Comparison of ENCODE assay signal across 8 cellular contexts in the genomic region with DNA sequence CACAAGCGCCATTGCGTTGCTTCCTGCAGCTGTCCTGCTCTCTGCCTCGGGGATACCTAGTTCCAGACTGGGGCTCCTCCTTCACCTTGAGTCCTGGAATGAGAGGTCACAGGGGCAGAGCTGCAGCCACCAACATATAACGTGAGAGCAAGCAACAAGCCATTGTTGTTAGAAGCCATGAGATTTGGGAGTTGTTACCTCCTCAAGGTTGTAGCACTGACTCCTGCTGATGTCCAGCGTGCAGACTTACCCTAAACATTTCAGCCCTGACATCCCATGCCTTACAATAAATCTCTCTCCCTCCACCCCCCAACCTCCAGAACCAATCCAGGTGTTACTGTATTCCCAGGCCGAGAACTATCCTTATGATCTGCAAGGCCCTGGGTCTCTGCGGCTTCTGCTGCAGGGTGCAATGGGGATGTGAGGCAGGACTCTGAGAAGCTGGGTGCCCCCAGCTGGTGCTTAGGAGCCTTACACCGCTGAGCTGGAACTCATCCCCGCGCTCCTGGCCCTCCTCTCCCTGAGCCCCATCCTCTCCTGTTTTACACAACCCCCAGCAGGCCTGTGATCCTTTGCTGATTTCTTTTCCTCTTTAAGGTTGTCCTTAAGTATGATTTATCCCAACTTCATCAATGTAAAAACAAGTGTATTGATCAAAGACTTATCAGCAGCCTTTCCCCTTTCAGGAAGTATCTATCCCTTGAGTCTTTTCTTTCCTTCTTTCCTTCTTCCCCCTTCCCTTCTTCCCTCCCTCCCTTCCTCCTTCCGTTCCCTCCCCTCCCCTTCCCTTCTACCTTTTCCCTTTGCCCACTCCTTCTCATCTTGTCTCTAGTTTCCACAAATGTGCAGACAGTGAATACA.
A peak's percentile ranks its signal among the peaks of the same experiment; 100 is the strongest.
DNase-seq lines count a peak whose midpoint lies in the region; ATAC-seq and TF ChIP-seq lines count a peak whose summit lies in the region.

No MANE protein-coding gene starts in this region.

- peaks cover 19% of the 10 kb centered on the region for H3K27me3 Mint-ChIP-seq in osteocyte (ENCODE audit: unreplicated experiment)
- peaks cover 7% of the 10 kb centered on the region for H3K27me3 Mint-ChIP-seq in activated CD4-positive, alpha-beta T cell treated with anti-CD3 and anti-CD28 coated beads, Interleukin-2, amount 10 ng/mL, durations not matched to agents 7 days and 5 days

- H3K27ac Mint-ChIP-seq in osteocyte (ENCODE audit: unreplicated experiment): no peak overlapping the region
- H3K27ac Mint-ChIP-seq in activated CD4-positive, alpha-beta T cell treated with anti-CD3 and anti-CD28 coated beads, Interleukin-2, amount 10 ng/mL, durations not matched to agents 7 days and 5 days: no peak overlapping the region

- DNase-seq in GM12864 (ENCODE audit: low read depth) (no peak), NB4 (ENCODE audit: low read depth) (peak; percentile 53), epithelial cell of proximal tubule (ENCODE audit: low read depth) (no peak), osteocyte (ENCODE audit: extremely low spot score, unreplicated experiment) (no peak), NCI-H1105 treated with DMSO at 0.1 percent for 48 hours (lab: John Stamatoyannopoulos, UW) (no peak), NCI-H1048 (lab: John Stamatoyannopoulos, UW) (no peak)
- no peak for DNase-seq in activated CD4-positive, alpha-beta T cell treated with anti-CD3 and anti-CD28 coated beads, Interleukin-2, amount 10 ng/mL, durations not matched to agents 7 days and 5 days

- peaks cover 8% of the 10 kb centered on the region for H3K4me1 Mint-ChIP-seq in osteocyte (ENCODE audit: unreplicated experiment)
- H3K4me1 Mint-ChIP-seq in activated CD4-positive, alpha-beta T cell treated with anti-CD3 and anti-CD28 coated beads, Interleukin-2, amount 10 ng/mL, durations not matched to agents 7 days and 5 days: peaks cover 2% of the 10 kb centered on the region

- TF ChIP-seq POLR2A in NB4 (IDR thresholded peaks at IDR 0.05; ENCODE audit: extremely low read depth, insufficient read length): no peak

- CTCF ChIA-PET in activated CD4-positive, alpha-beta T cell treated with anti-CD3 and anti-CD28 coated beads, Interleukin-2, amount 10 ng/mL, durations not matched to agents 7 days and 5 days (lab: Charles Lee): interaction anchor here (2.3 kb wide), 1 partner anchor 99 kb away, joined by 7 read pairs; no protein-coding TSS in a partner anchor

- TF ChIP-seq CTCF in GM12864 (IDR thresholded peaks at IDR 0.05; ENCODE audit: low read depth, low read length, missing control alignments): peak; percentile 49
- TF ChIP-seq CTCF in NB4 (IDR thresholded peaks at IDR 0.05; ENCODE audit: low read depth, low read length): peak; percentile 38
- TF ChIP-seq CTCF in epithelial cell of proximal tubule (conservative IDR thresholded peaks at IDR 0.05; ENCODE audit: low read depth, low read length): peak; percentile 57
- peak; percentile 61 for TF ChIP-seq CTCF in osteocyte (IDR thresholded peaks at IDR 0.05)

- ATAC-seq in GM18511 (IDR thresholded peaks at IDR 0.05; ENCODE audit: unreplicated experiment): no peak

- no peak overlapping the region for H3K4me3 ChIP-seq in GM12864 (ENCODE audit: low read depth, low read length)
- no peak overlapping the region for H3K4me3 ChIP-seq in NB4 (ENCODE audit: low read depth, low read length)
- H3K4me3 ChIP-seq in epithelial cell of proximal tubule (ENCODE audit: low read depth, low read length): no peak overlapping the region

- H3K36me3 Mint-ChIP-seq in osteocyte (ENCODE audit: unreplicated experiment): no peaks in the 10 kb centered on the region
- H3K36me3 Mint-ChIP-seq in activated CD4-positive, alpha-beta T cell treated with anti-CD3 and anti-CD28 coated beads, Interleukin-2, amount 10 ng/mL, durations not matched to agents 7 days and 5 days (ENCODE audit: low read depth): no peaks in the 10 kb centered on the region

- POLR2A ChIA-PET in activated CD4-positive, alpha-beta T cell treated with anti-CD3 and anti-CD28 coated beads, Interleukin-2, amount 10 ng/mL, durations not matched to agents 7 days and 5 days (lab: Charles Lee): no interaction called here

- no peaks in the 10 kb centered on the region for H3K9me3 Mint-ChIP-seq in osteocyte (ENCODE audit: unreplicated experiment)
- H3K9me3 Mint-ChIP-seq in activated CD4-positive, alpha-beta T cell treated with anti-CD3 and anti-CD28 coated beads, Interleukin-2, amount 10 ng/mL, durations not matched to agents 7 days and 5 days: no peaks in the 10 kb centered on the region

- no peak overlapping the region for H3K4me3 Mint-ChIP-seq in osteocyte (ENCODE audit: unreplicated experiment)
- no peak overlapping the region for H3K4me3 Mint-ChIP-seq in activated CD4-positive, alpha-beta T cell treated with anti-CD3 and anti-CD28 coated beads, Interleukin-2, amount 10 ng/mL, durations not matched to agents 7 days and 5 days
